In the genomic region with DNA sequence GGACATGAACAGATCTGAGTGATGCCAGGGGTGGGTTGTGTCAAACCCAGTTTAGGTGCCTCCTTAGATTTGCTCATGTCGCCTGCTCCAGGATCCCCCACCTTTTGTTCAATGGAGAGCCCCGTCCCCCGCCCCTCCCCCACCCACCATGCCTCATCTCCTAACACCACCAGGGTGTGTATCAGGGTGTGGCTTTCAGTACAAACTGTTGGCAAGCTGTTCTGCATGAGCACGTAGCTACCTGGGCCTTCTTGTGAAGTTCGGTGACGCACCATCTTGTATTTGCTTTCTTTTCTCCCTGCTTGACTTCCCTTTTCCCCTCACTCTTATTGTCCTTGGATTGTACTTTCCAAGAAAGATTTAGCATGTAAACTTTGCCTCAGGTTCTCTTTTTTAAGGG, we compare ENCODE assay signal across 30 cellular contexts.
"Had no signal": no experiment of that assay in that cellular context is flagged by ENCODE, and none has a peak within 500 bp of the region (broad histone marks: within the 10 kb centered on the region; RNA-seq: fewer than 3 reads in every experiment).

No MANE protein-coding gene starts in this region.

- H3K36me3 ChIP-seq: adrenal gland, heart left ventricle, left lung, lower lobe of right lung, ovary, right lobe of liver, transverse colon had no signal

- ATAC-seq: body of pancreas; heart left ventricle; left lung; lower lobe of right lung; right lobe of liver; stimulated activated naive CD8-positive, alpha-beta T cell treated with anti-CD3 and anti-CD28 coated beads, Interleukin-15, Interleukin-2, amounts not matched to agents 100 U/mL and 50 U/mL, for 24 hours had no signal

- H3K9me3 ChIP-seq: adrenal gland, body of pancreas, heart left ventricle, left lung, lower lobe of right lung, ovary, right lobe of liver, testis, transverse colon had no signal

- H3K27me3 ChIP-seq: adrenal gland, body of pancreas, dorsolateral prefrontal cortex, heart left ventricle, left lung, ovary, right lobe of liver, testis, transverse colon had no signal

- DNase-seq: activated CD4-positive, alpha-beta T cell treated with anti-CD3 and anti-CD28 coated beads for 48 hours; activated CD4-positive, alpha-beta T cell treated with anti-CD3 and anti-CD28 coated beads, Interleukin-2, amount 50 U/mL, for 48 hours; activated CD8-positive, alpha-beta memory T cell treated with anti-CD3 and anti-CD28 coated beads for 24 hours; activated effector memory CD4-positive, alpha-beta T cell treated with anti-CD3 and anti-CD28 coated beads, Interleukin-2, amount 50 U/mL, for 16 hours; activated naive CD4-positive, alpha-beta T cell treated with anti-CD3 and anti-CD28 coated beads for 36 hours; activated naive CD8-positive, alpha-beta T cell treated with anti-CD3 and anti-CD28 coated beads for 36 hours; adrenal gland; aorta; body of pancreas; dorsolateral prefrontal cortex; effector memory CD4-positive, alpha-beta T cell; foreskin fibroblast; heart left ventricle; hypothalamus; kidney glomerular epithelial cell; left lung; lower lobe of right lung; mesendoderm; naive B cell; nephron progenitor cell; ovary; right lobe of liver; stimulated activated CD4-positive, alpha-beta T cell treated with anti-CD3 and anti-CD28 coated beads, Interleukin-12 subunit alpha, Interleukin-12 subunit beta, amount 100 ng/mL, for 4 hours; stimulated activated CD4-positive, alpha-beta T cell treated with anti-CD3 and anti-CD28 coated beads, Interleukin-4, amount 100 ng/mL, for 1 hour; stimulated activated naive CD8-positive, alpha-beta T cell treated with anti-CD3 and anti-CD28 coated beads, Interleukin-15, Interleukin-2, amounts not matched to agents 100 U/mL and 50 U/mL, for 24 hours; testis; transverse colon had no signal

- H3K4me3 ChIP-seq: adrenal gland, body of pancreas, coronary artery, dorsolateral prefrontal cortex, heart left ventricle, left lung, lower lobe of right lung, ovary, right lobe of liver, testis, transverse colon had no signal

- H3K4me1 ChIP-seq: adrenal gland, left lung, lower lobe of right lung, right lobe of liver, testis, transverse colon had no signal

- FAIRE-seq: TTC549 had no signal

- H3K27ac ChIP-seq: adrenal gland, body of pancreas, coronary artery, dorsolateral prefrontal cortex, heart left ventricle, left lung, lower lobe of right lung, ovary, right lobe of liver, testis, transverse colon, VCaP had no signal
